8 cellular contexts compared by ENCODE assay signal in genomic region chr12:46983959-46984833, GRCh38.
DNase-seq lines count a peak whose midpoint lies in the region; ATAC-seq and TF ChIP-seq lines count a peak whose summit lies in the region.

No MANE protein-coding gene starts in this region.

- TF ChIP-seq EP300 in neural cell (conservative IDR thresholded peaks at IDR 0.05; ENCODE audit: poor library complexity, severe bottlenecking): no peak

- POLR2A ChIA-PET in activated CD8-positive, alpha-beta T cell treated with anti-CD3 and anti-CD28 coated beads, Interleukin-2, amount 10 ng/mL, durations not matched to agents 7 days and 5 days (lab: Charles Lee): no interaction called here

- H3K9me3 ChIP-seq in fibroblast of lung (ENCODE audit: control insufficient read depth, insufficient read depth, low read depth, low read length) (no peaks in the 10 kb centered on the region), neural cell (ENCODE audit: low read length) (no peaks in the 10 kb centered on the region)

- H3K4me3 ChIP-seq in fibroblast of lung (replicated peaks in 1 of 4; ENCODE audit: control extremely low read depth in 1 of 4, insufficient read depth in 1 of 4, low read depth in 3 of 4, low read length in 4 of 4) (no peak overlapping the region), neural cell (ENCODE audit: low read length) (no peak overlapping the region)

- H3K9me3 Mint-ChIP-seq in activated CD8-positive, alpha-beta T cell treated with anti-CD3 and anti-CD28 coated beads, Interleukin-2, amount 10 ng/mL, durations not matched to agents 7 days and 5 days (ENCODE audit: insufficient read depth): peaks cover 4% of the 10 kb centered on the region

- H3K27me3 Mint-ChIP-seq in activated CD8-positive, alpha-beta T cell treated with anti-CD3 and anti-CD28 coated beads, Interleukin-2, amount 10 ng/mL, durations not matched to agents 7 days and 5 days (ENCODE audit: low read depth): peaks cover 10% of the 10 kb centered on the region

- H3K4me2 ChIP-seq in fibroblast of lung (ENCODE audit: extremely low read depth, insufficient read depth, low read length): no peak overlapping the region
- no peak overlapping the region for H3K4me2 ChIP-seq in neural cell (ENCODE audit: low read length)

- no peaks in the 10 kb centered on the region for H3K4me1 Mint-ChIP-seq in activated CD8-positive, alpha-beta T cell treated with anti-CD3 and anti-CD28 coated beads, Interleukin-2, amount 10 ng/mL, durations not matched to agents 7 days and 5 days (ENCODE audit: low read depth)

- H3K27ac ChIP-seq in fibroblast of lung (ENCODE audit: insufficient read depth, low read length): no peak overlapping the region
- no peak overlapping the region for H3K27ac ChIP-seq in neural cell (ENCODE audit: low read length)

- H3F3A ChIP-seq in neural cell (ENCODE audit: insufficient read depth, low read length, poor library complexity, severe bottlenecking): no peaks in the 10 kb centered on the region

- no peaks in the 10 kb centered on the region for H3K27me3 ChIP-seq in fibroblast of lung (ENCODE audit: control insufficient read depth, insufficient read depth, low read length)
- H3K27me3 ChIP-seq in neural cell (ENCODE audit: insufficient read depth, low read depth, low read length): no peaks in the 10 kb centered on the region

- H3K36me3 ChIP-seq in fibroblast of lung (ENCODE audit: control insufficient read depth, insufficient read depth, low read length): no peaks in the 10 kb centered on the region
- H3K36me3 ChIP-seq in neural cell (ENCODE audit: insufficient read depth, low read length): no peaks in the 10 kb centered on the region

- peak; percentile 0 to 9 for DNase-seq in activated CD4-positive, alpha-beta T cell treated with anti-CD3 and anti-CD28 coated beads for 24 hours (ENCODE audit: low read depth in 2 of 2)
- DNase-seq in activated CD4-positive, alpha-beta T cell treated with anti-CD3 and anti-CD28 coated beads for 1 hour: no peak
- DNase-seq in NCI-H510A treated with DMSO at 0.1 percent for 48 hours (lab: John Stamatoyannopoulos, UW) (peak; percentile 32), fibroblast of lung (ENCODE audit: low read depth in 2 of 2) (peak; percentile 56 to 75), occipital lobe (lab: John Stamatoyannopoulos, UW) (no peak)
- peak; percentile 51 for DNase-seq in activated CD8-positive, alpha-beta T cell treated with anti-CD3 and anti-CD28 coated beads, Interleukin-2, amount 10 ng/mL, durations not matched to agents 7 days and 5 days

- H3K9me2 ChIP-seq in neural cell (ENCODE audit: insufficient read depth, low read length): no peaks in the 10 kb centered on the region

- H3K4me1 ChIP-seq in fibroblast of lung (ENCODE audit: control insufficient read depth, extremely low read depth, insufficient read depth, low read length): no peaks in the 10 kb centered on the region

- no peaks in the 10 kb centered on the region for H3K79me2 ChIP-seq in fibroblast of lung (ENCODE audit: control insufficient read depth, insufficient read depth, low read length)
- H3K79me2 ChIP-seq in neural cell (replicated peaks; ENCODE audit: insufficient read depth, low read length): no peaks in the 10 kb centered on the region

- H3K9ac ChIP-seq in fibroblast of lung (ENCODE audit: insufficient read depth, low read length) (no peak overlapping the region), neural cell (ENCODE audit: low read length) (no peak overlapping the region)

- TF ChIP-seq CTCF in fibroblast of lung (conservative IDR thresholded peaks at IDR 0.05 in 1 of 2, IDR thresholded peaks at IDR 0.05 in 1 of 2; ENCODE audit: low read depth in 1 of 2, low read length in 2 of 2) (peak; percentile 95 to 96), neural cell (IDR thresholded peaks at IDR 0.05; ENCODE audit: poor library complexity, severe bottlenecking) (peak; percentile 83)

- ATAC-seq in HG02885 (IDR thresholded peaks at IDR 0.05; ENCODE audit: poor library complexity, unreplicated experiment): peak; percentile 83
- peak; percentile 69 for ATAC-seq in activated CD8-positive, alpha-beta T cell treated with anti-CD3 and anti-CD28 coated beads, Interleukin-2, amount 10 ng/mL, durations not matched to agents 7 days and 5 days

- H3K27ac Mint-ChIP-seq in activated CD8-positive, alpha-beta T cell treated with anti-CD3 and anti-CD28 coated beads, Interleukin-2, amount 10 ng/mL, durations not matched to agents 7 days and 5 days: no peak overlapping the region

- CTCF ChIA-PET in activated CD8-positive, alpha-beta T cell treated with anti-CD3 and anti-CD28 coated beads, Interleukin-2, amount 10 ng/mL, durations not matched to agents 7 days and 5 days (lab: Charles Lee): interaction anchor here (0.6 to 3.3 kb wide), 13 partner anchors 8 to 993 kb away, joined by 3 to 22 read pairs (median 3); no protein-coding TSS in a partner anchor

- H3K36me3 Mint-ChIP-seq in activated CD8-positive, alpha-beta T cell treated with anti-CD3 and anti-CD28 coated beads, Interleukin-2, amount 10 ng/mL, durations not matched to agents 7 days and 5 days (ENCODE audit: low read depth): no peaks in the 10 kb centered on the region

- H2AFZ ChIP-seq in fibroblast of lung (ENCODE audit: low read length): no peak overlapping the region
- H2AFZ ChIP-seq in neural cell (ENCODE audit: low read depth, low read length): no peak overlapping the region

- peak; percentile 84 for TF ChIP-seq RAD21 in neural cell (conservative IDR thresholded peaks at IDR 0.05)

- no peak overlapping the region for H3K4me3 Mint-ChIP-seq in activated CD8-positive, alpha-beta T cell treated with anti-CD3 and anti-CD28 coated beads, Interleukin-2, amount 10 ng/mL, durations not matched to agents 7 days and 5 days

- H4K20me1 ChIP-seq in fibroblast of lung (ENCODE audit: control insufficient read depth, extremely low read depth, insufficient read depth, low read length) (no peaks in the 10 kb centered on the region), neural cell (ENCODE audit: insufficient read depth) (no peaks in the 10 kb centered on the region)

TF ChIP-seq in neural cell, 6 proteins besides CTCF, POLR2A, EP300 and RAD21:
- TF ChIP-seq SMC3 (conservative IDR thresholded peaks at IDR 0.05; ENCODE audit: poor library complexity): peak; percentile 88
- TF ChIP-seq REST (IDR thresholded peaks at IDR 0.05; ENCODE audit: borderline replicate concordance): no peak
TF ChIP-seq in neural cell: peak in this region for 1.

Comparison
In these comparisons a context has a peak if more than half of its experiments do, and no peak if none do; other contexts are left out.
1. DNase-seq: peak in activated CD4-positive, alpha-beta T cell treated with anti-CD3 and anti-CD28 coated beads for 24 hours (2 of 2), NCI-H510A treated with DMSO at 0.1 percent for 48 hours (single experiment), activated CD8-positive, alpha-beta T cell treated with anti-CD3 and anti-CD28 coated beads, Interleukin-2, amount 10 ng/mL, durations not matched to agents 7 days and 5 days (single experiment) and fibroblast of lung (2 of 2); none in activated CD4-positive, alpha-beta T cell treated with anti-CD3 and anti-CD28 coated beads for 1 hour (single experiment) and occipital lobe (single experiment).